Comparison of ENCODE assay signal across 1 cellular context in genomic region chr11:3824714-3825472, GRCh38.
A peak's percentile ranks its signal among the peaks of the same experiment; 100 is the strongest.
TF ChIP-seq lines count a peak whose summit lies in the region.

No MANE protein-coding gene starts in this region.

TF ChIP-seq in K562, 482 proteins besides CTCF, POLR2A, EP300 and RAD21 (continued from another document and continues in another):
- no peak for TF ChIP-seq SIN3B (IDR thresholded peaks at IDR 0.05; ENCODE audit: low read depth)
- peak; percentile 48; the same call in 1 of the 2 replicates for TF ChIP-seq CXXC5 (CRISPR knock-in tag; IDR thresholded peaks at IDR 0.05)
- TF ChIP-seq MEF2A (IDR thresholded peaks at IDR 0.05; ENCODE audit: control insufficient read depth, low read depth, low read length) = no peak
- TF ChIP-seq XRCC3 (IDR thresholded peaks at IDR 0.05) = no peak
- TF ChIP-seq ZNF212 (CRISPR knock-in tag; IDR thresholded peaks at IDR 0.05) = no peak
- no peak for TF ChIP-seq BACH1 (tag; IDR thresholded peaks at IDR 0.05)
- no peak for TF ChIP-seq FUS (optimal IDR thresholded peaks at IDR 0.05; ENCODE audit: low read depth, low read length)
- no peak for TF ChIP-seq CEBPB (tag; IDR thresholded peaks at IDR 0.05)
- TF ChIP-seq PHB (CRISPR knock-in tag; IDR thresholded peaks at IDR 0.05) = no peak
- no peak for TF ChIP-seq HMG20A (CRISPR knock-in tag; conservative IDR thresholded peaks at IDR 0.05)
- TF ChIP-seq KLF6 (CRISPR knock-in tag; IDR thresholded peaks at IDR 0.05; ENCODE audit: borderline replicate concordance) = no peak
- TF ChIP-seq, protein P1, sequence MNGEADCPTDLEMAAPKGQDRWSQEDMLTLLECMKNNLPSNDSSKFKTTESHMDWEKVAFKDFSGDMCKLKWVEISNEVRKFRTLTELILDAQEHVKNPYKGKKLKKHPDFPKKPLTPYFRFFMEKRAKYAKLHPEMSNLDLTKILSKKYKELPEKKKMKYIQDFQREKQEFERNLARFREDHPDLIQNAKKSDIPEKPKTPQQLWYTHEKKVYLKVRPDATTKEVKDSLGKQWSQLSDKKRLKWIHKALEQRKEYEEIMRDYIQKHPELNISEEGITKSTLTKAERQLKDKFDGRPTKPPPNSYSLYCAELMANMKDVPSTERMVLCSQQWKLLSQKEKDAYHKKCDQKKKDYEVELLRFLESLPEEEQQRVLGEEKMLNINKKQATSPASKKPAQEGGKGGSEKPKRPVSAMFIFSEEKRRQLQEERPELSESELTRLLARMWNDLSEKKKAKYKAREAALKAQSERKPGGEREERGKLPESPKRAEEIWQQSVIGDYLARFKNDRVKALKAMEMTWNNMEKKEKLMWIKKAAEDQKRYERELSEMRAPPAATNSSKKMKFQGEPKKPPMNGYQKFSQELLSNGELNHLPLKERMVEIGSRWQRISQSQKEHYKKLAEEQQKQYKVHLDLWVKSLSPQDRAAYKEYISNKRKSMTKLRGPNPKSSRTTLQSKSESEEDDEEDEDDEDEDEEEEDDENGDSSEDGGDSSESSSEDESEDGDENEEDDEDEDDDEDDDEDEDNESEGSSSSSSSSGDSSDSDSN (IDR thresholded peaks at IDR 0.05; ENCODE audit: borderline replicate concordance in 1 of 2, low read depth in 2 of 2, low read length in 2 of 2) = peak in 1 of 2 experiments; percentile 80; a peak in 1 of 4 replicates
- TF ChIP-seq POLR2H (tag; IDR thresholded peaks at IDR 0.05; ENCODE audit: low read depth) = 0 out of 2 replicates have a peak, but pooled peaks have one; percentile 2
- TF ChIP-seq HCFC1 (IDR thresholded peaks at IDR 0.05; ENCODE audit: low read depth, low read length) = no peak; the same call in 1 of the 2 replicates
- TF ChIP-seq DNMT1 (IDR thresholded peaks at IDR 0.05) = 0 out of 2 replicates have a peak, but pooled peaks have one; percentile 33
- no peak; the same call in 1 of the 2 replicates for TF ChIP-seq THAP12 (CRISPR knock-in tag; IDR thresholded peaks at IDR 0.05)
- TF ChIP-seq, protein P2, sequence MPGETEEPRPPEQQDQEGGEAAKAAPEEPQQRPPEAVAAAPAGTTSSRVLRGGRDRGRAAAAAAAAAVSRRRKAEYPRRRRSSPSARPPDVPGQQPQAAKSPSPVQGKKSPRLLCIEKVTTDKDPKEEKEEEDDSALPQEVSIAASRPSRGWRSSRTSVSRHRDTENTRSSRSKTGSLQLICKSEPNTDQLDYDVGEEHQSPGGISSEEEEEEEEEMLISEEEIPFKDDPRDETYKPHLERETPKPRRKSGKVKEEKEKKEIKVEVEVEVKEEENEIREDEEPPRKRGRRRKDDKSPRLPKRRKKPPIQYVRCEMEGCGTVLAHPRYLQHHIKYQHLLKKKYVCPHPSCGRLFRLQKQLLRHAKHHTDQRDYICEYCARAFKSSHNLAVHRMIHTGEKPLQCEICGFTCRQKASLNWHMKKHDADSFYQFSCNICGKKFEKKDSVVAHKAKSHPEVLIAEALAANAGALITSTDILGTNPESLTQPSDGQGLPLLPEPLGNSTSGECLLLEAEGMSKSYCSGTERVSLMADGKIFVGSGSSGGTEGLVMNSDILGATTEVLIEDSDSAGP (CRISPR knock-in tag; IDR thresholded peaks at IDR 0.05) = no peak
- TF ChIP-seq HES1 (IDR thresholded peaks at IDR 0.05; ENCODE audit: low read depth) = no peak
- no peak for TF ChIP-seq RFX1 (IDR thresholded peaks at IDR 0.05)
- TF ChIP-seq ESRRB (CRISPR knock-in tag; IDR thresholded peaks at IDR 0.05; ENCODE audit: borderline replicate concordance) = no peak
- no peak for TF ChIP-seq HNRNPUL1 (IDR thresholded peaks at IDR 0.05; ENCODE audit: low read length)
- no peak for TF ChIP-seq ARHGAP35 (IDR thresholded peaks at IDR 0.05; ENCODE audit: partially characterized antibody)
- TF ChIP-seq ZNF507 (tag; conservative IDR thresholded peaks at IDR 0.05) = no peak
- TF ChIP-seq, protein P3, sequence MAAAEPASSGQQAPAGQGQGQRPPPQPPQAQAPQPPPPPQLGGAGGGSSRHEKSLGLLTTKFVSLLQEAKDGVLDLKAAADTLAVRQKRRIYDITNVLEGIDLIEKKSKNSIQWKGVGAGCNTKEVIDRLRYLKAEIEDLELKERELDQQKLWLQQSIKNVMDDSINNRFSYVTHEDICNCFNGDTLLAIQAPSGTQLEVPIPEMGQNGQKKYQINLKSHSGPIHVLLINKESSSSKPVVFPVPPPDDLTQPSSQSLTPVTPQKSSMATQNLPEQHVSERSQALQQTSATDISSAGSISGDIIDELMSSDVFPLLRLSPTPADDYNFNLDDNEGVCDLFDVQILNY (CRISPR knock-in tag; IDR thresholded peaks at IDR 0.05) = no peak
- no peak for TF ChIP-seq NR2F6 (CRISPR knock-in tag; IDR thresholded peaks at IDR 0.05)
- 0 out of 2 replicates have a peak, but pooled peaks have one; percentile 48 for TF ChIP-seq RNF2 (IDR thresholded peaks at IDR 0.05)
- peak; percentile 86 for TF ChIP-seq SMC3 (conservative IDR thresholded peaks at IDR 0.05; ENCODE audit: insufficient read depth, low read depth, low read length)
- no peak for TF ChIP-seq FOS (IDR thresholded peaks at IDR 0.05; ENCODE audit: extremely low read depth, insufficient read length)
- TF ChIP-seq HOMEZ (CRISPR knock-in tag; IDR thresholded peaks at IDR 0.05) = no peak
- no peak for TF ChIP-seq MCM2 (IDR thresholded peaks at IDR 0.05; ENCODE audit: low read depth)
- no peak for TF ChIP-seq PHB2 (IDR thresholded peaks at IDR 0.05; ENCODE audit: low read depth)
- TF ChIP-seq SMAD3 (CRISPR knock-in tag; conservative IDR thresholded peaks at IDR 0.05) = no peak
- no peak for TF ChIP-seq CBX8 (IDR thresholded peaks at IDR 0.05; ENCODE audit: borderline replicate concordance, extremely low read depth, low read depth, low read length, poor library complexity, severe bottlenecking)
- peak; percentile 48 for TF ChIP-seq RBM22 (IDR thresholded peaks at IDR 0.05; ENCODE audit: low read depth, low read length, poor library complexity, severe bottlenecking)
- TF ChIP-seq SIN3A (IDR thresholded peaks at IDR 0.05; ENCODE audit: borderline replicate concordance in 2 of 2, control insufficient read depth in 1 of 2, low read depth in 2 of 2, low read length in 2 of 2) = no peak
- TF ChIP-seq ZC3H8 (IDR thresholded peaks at IDR 0.05) = no peak
- no peak for TF ChIP-seq CHD1 (IDR thresholded peaks at IDR 0.05; ENCODE audit: low read length)
- TF ChIP-seq SAP30 (IDR thresholded peaks at IDR 0.05; ENCODE audit: borderline replicate concordance, insufficient read depth, low read depth, low read length, poor library complexity, severe bottlenecking) = no peak
- TF ChIP-seq, protein P4, sequence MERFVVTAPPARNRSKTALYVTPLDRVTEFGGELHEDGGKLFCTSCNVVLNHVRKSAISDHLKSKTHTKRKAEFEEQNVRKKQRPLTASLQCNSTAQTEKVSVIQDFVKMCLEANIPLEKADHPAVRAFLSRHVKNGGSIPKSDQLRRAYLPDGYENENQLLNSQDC (CRISPR knock-in tag; IDR thresholded peaks at IDR 0.05) = no peak
- no peak for TF ChIP-seq SREBF2 (CRISPR knock-in tag; IDR thresholded peaks at IDR 0.05)
- peak; percentile 73 for TF ChIP-seq ZNF24 (IDR thresholded peaks at IDR 0.05)
- TF ChIP-seq CHD2 (IDR thresholded peaks at IDR 0.05; ENCODE audit: low read depth, low read length) = no peak
- no peak for TF ChIP-seq HDAC6 (IDR thresholded peaks at IDR 0.05; ENCODE audit: low read depth, low read length)
- TF ChIP-seq SFPQ (IDR thresholded peaks at IDR 0.05; ENCODE audit: low read depth, low read length) = no peak
- TF ChIP-seq, protein P5, sequence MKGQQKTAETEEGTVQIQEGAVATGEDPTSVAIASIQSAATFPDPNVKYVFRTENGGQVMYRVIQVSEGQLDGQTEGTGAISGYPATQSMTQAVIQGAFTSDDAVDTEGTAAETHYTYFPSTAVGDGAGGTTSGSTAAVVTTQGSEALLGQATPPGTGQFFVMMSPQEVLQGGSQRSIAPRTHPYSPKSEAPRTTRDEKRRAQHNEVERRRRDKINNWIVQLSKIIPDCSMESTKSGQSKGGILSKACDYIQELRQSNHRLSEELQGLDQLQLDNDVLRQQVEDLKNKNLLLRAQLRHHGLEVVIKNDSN (CRISPR knock-in tag; IDR thresholded peaks at IDR 0.05) = no peak
- TF ChIP-seq MCM3 (IDR thresholded peaks at IDR 0.05) = no peak
- TF ChIP-seq CREB1 (IDR thresholded peaks at IDR 0.05) = no peak; the same call in 1 of the 2 replicates
- TF ChIP-seq CREB1 (CRISPR knock-in tag; IDR thresholded peaks at IDR 0.05) = peak; percentile 68
- no peak for TF ChIP-seq KLF1 (tag; IDR thresholded peaks at IDR 0.05)
- no peak for TF ChIP-seq ZNF174 (CRISPR knock-in tag; IDR thresholded peaks at IDR 0.05)
- no peak for TF ChIP-seq POLR3A (IDR thresholded peaks at IDR 0.05; ENCODE audit: borderline replicate concordance, extremely low read depth, insufficient read depth, insufficient read length)
- TF ChIP-seq SMAD2 (IDR thresholded peaks at IDR 0.05; ENCODE audit: low read depth, low read length) = no peak
- no peak for TF ChIP-seq RBM39 (optimal IDR thresholded peaks at IDR 0.05; ENCODE audit: low read depth, low read length)
- TF ChIP-seq ZFP1 (CRISPR knock-in tag; IDR thresholded peaks at IDR 0.05) = no peak
- 0 out of 2 replicates have a peak, but pooled peaks have one; percentile 22 for TF ChIP-seq DPF2 (IDR thresholded peaks at IDR 0.05)
- no peak for TF ChIP-seq STAT5A (IDR thresholded peaks at IDR 0.05; ENCODE audit: borderline replicate concordance, low read length)
- no peak for TF ChIP-seq SIRT6 (IDR thresholded peaks at IDR 0.05; ENCODE audit: low read depth, low read length)
- TF ChIP-seq NR4A1 (CRISPR knock-in tag; IDR thresholded peaks at IDR 0.05) = no peak
- TF ChIP-seq NR4A1 (tag; IDR thresholded peaks at IDR 0.05) = no peak
- TF ChIP-seq HEY1 (CRISPR knock-in tag; IDR thresholded peaks at IDR 0.05; ENCODE audit: borderline replicate concordance) = no peak
- TF ChIP-seq COPS2 (conservative IDR thresholded peaks at IDR 0.05) = no peak
- peak; percentile 28; the same call in 1 of the 2 replicates for TF ChIP-seq L3MBTL2 (IDR thresholded peaks at IDR 0.05)
- 0 out of 2 replicates have a peak, but pooled peaks have one; percentile 37 for TF ChIP-seq FOXP1 (CRISPR knock-in tag; IDR thresholded peaks at IDR 0.05)
- peak; percentile 27 for TF ChIP-seq JUN (IDR thresholded peaks at IDR 0.05; ENCODE audit: borderline replicate concordance, low read depth, low read length)
- TF ChIP-seq JUN (CRISPR knock-in tag; IDR thresholded peaks at IDR 0.05; ENCODE audit: borderline replicate concordance) = no peak
- TF ChIP-seq MECOM (CRISPR knock-in tag; IDR thresholded peaks at IDR 0.05) = no peak
- TF ChIP-seq NONO (IDR thresholded peaks at IDR 0.05; ENCODE audit: low read depth in 2 of 2, low read length in 1 of 2) = no peak; a peak in 1 of 4 replicates
- TF ChIP-seq ESRRA (IDR thresholded peaks at IDR 0.05; ENCODE audit: borderline replicate concordance, low read depth) = peak; percentile 57; the same call in 1 of the 2 replicates
